9 cellular contexts compared by ENCODE assay signal in the genomic region with DNA sequence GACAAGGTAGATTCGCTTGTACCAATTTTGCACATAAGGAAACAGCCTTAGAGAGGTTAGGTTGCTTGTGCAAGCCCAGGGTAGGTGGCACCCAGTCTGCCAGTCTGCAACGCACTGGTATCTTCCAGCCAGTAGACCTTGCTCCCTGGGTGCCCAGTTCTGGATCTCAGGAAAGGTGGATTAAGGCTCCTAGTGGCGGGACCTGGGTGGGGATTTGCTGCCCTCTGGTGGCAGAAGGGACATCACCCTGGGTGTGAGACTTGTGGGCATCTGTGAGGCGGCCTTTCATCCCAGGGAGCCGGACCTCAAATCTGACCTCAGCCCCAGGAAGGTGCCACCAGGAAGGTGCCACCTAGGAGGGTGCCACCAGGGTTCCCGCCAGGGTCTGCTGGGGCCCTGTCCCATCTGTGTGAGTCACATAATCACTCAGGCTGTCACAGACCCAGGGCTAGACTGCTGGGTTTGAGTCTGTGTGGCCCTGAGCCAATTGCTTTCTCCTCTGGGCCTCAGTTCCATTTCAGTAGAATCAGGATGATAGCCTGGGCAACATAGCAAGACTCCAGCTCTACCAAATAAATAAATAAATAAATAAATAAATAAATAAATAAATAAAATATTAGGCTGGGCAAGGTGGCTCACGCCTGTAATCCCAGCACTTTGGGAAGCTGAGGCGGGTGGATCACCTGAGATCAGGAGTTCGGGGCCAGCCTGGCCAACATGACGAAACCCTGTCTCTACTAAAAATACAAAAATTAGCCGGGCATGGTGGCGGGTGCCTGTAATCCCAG. TPM values are rescaled to one million over a fixed set of nuclear protein-coding genes. Genes with fewer than 3 reads are reported as not detected.
DNase-seq lines count a peak whose midpoint lies in the region; ATAC-seq, FAIRE-seq and TF ChIP-seq lines count a peak whose summit lies in the region.
"Had no signal": no experiment of that assay in that cellular context is flagged by ENCODE, and none has a peak within 500 bp of the region (broad histone marks: within the 10 kb centered on the region; RNA-seq: fewer than 3 reads in every experiment).

No MANE protein-coding gene starts in this region.

- H3K27me3 Mint-ChIP-seq in naive thymus-derived CD4-positive, alpha-beta T cell, result no peaks in the 10 kb centered on the region

- peaks cover 5 to 7% (median 6%) of the 10 kb centered on the region in 7 donors for H3K4me1 Mint-ChIP-seq in naive thymus-derived CD4-positive, alpha-beta T cell

- peaks cover 0 to 8% (median 0%) of the 10 kb centered on the region in 3 experiments for H3K36me3 ChIP-seq in naive thymus-derived CD4-positive, alpha-beta T cell (ENCODE audit: control insufficient read depth in 2 of 3, insufficient read depth in 3 of 3, low read length in 3 of 3)

- H3K27me3 ChIP-seq in HL-60 (ENCODE audit: insufficient read depth, poor library complexity, severe bottlenecking), result no peaks in the 10 kb centered on the region
- no peaks in the 10 kb centered on the region for H3K27me3 ChIP-seq in naive thymus-derived CD4-positive, alpha-beta T cell (ENCODE audit: control insufficient read depth in 2 of 2, insufficient read depth in 2 of 2, low read length in 2 of 2)

- POLR2A ChIA-PET in naive thymus-derived CD4-positive, alpha-beta T cell (lab: Charles Lee), result interaction anchor here (1.2 kb wide), 1 partner anchor 24 kb away, joined by 3 read pairs; no protein-coding TSS in a partner anchor

- intact Hi-C loops in naive thymus-derived CD4-positive, alpha-beta T cell (cut with micrococcal nuclease), result loop anchor here (1.0 to 5.0 kb wide), 2 partner anchors 112 to 849 kb away; no protein-coding TSS in a partner anchor

- CTCF ChIA-PET in naive thymus-derived CD4-positive, alpha-beta T cell (lab: Charles Lee), result interaction anchor here (0.9 to 1.6 kb wide), 7 partner anchors 14 to 848 kb away, joined by 3 to 5 read pairs (median 3); no protein-coding TSS in a partner anchor

- no peak for FAIRE-seq in D721Med (lab: Jason Lieb, UNC)

- TF ChIP-seq CTCF in D721Med (IDR thresholded peaks at IDR 0.05; ENCODE audit: insufficient read depth, missing control alignments), result peak; percentile 93
- peak; percentile 92 for TF ChIP-seq CTCF in HL-60 (IDR thresholded peaks at IDR 0.05; ENCODE audit: insufficient read depth, low read length)

- H3K36me3 Mint-ChIP-seq in naive thymus-derived CD4-positive, alpha-beta T cell, result peaks cover 0 to 6% (median 0%) of the 10 kb centered on the region in 5 donors

- DNase-seq in D721Med (ENCODE audit: insufficient read length, low spot score) (peak; percentile 57), HL-60 (ENCODE audit: low read depth in 1 of 2, low spot score in 1 of 2) (peak; percentile 54 to 70), NOMO-1 treated with dmso at 0.1 percent for 144 hours (lab: John Stamatoyannopoulos, UW; ENCODE audit: unreplicated experiment) (peak; percentile 17), activated T-cell treated with anti-CD3 and anti-CD28 coated beads for 24 hours (ENCODE audit: low read depth) (peak; percentile 51)
- peak; percentile 37 to 72 (median 60) for DNase-seq in naive thymus-derived CD4-positive, alpha-beta T cell
- DNase-seq in stimulated activated CD8-positive, alpha-beta memory T cell treated with anti-CD3 and anti-CD28 coated beads, Interleukin-7, amount 100 ng/mL, for 48 hours (ENCODE audit: extremely low read depth in 1 of 2, low read depth in 1 of 2), result peak; percentile 19 to 36

- H3K9me3 ChIP-seq in naive thymus-derived CD4-positive, alpha-beta T cell (ENCODE audit: control insufficient read depth in 2 of 3, low read length in 3 of 3), result no peaks in the 10 kb centered on the region

- H3K4me3 Mint-ChIP-seq in naive thymus-derived CD4-positive, alpha-beta T cell, result no peak overlapping the region

- no peak overlapping the region for H3K27ac Mint-ChIP-seq in naive thymus-derived CD4-positive, alpha-beta T cell

- no peak overlapping the region for H3K27ac ChIP-seq in HL-60 (replicated peaks)
- no peak overlapping the region for H3K27ac ChIP-seq in naive thymus-derived CD4-positive, alpha-beta T cell (ENCODE audit: low read depth, low read length)
- H3K27ac ChIP-seq: SK-N-MC had no signal

- no peak overlapping the region for H3K4me3 ChIP-seq in HL-60 (replicated peaks; ENCODE audit: insufficient read depth, low read length)
- no peak overlapping the region for H3K4me3 ChIP-seq in naive thymus-derived CD4-positive, alpha-beta T cell (ENCODE audit: low read length)
- H3K4me3 ChIP-seq: SK-N-MC had no signal

- ATAC-seq in esophagus mucosa (peak; percentile 82), GM18858 (IDR thresholded peaks at IDR 0.05; ENCODE audit: unreplicated experiment) (no peak)
- ATAC-seq in naive thymus-derived CD4-positive, alpha-beta T cell, result peak; percentile 84

- H3K4me1 ChIP-seq in naive thymus-derived CD4-positive, alpha-beta T cell (ENCODE audit: control insufficient read depth in 2 of 2, insufficient read depth in 2 of 2, low read length in 2 of 2), result peaks cover 0 to 6% of the 10 kb centered on the region in 2 donors

- H3K9me3 Mint-ChIP-seq in naive thymus-derived CD4-positive, alpha-beta T cell, result peaks cover 0 to 2% (median 0%) of the 10 kb centered on the region in 11 donors

RNA-seq across cellular contexts. Expression of gene PRKRIP1, which starts 5.3 kb away (rescaled TPM):
- total RNA-seq in esophagus mucosa, result 9.6 TPM
- total RNA-seq in naive thymus-derived CD4-positive, alpha-beta T cell, result 10 to 100 TPM; 36.4 to 58.4 (median 47.0) TPM
- 10 to 100 TPM; 15.7 to 33.2 TPM for polyA plus RNA-seq in naive thymus-derived CD4-positive, alpha-beta T cell

RNA-seq across cellular contexts. Expression of gene SPDYE6, which starts 34.6 kb away (rescaled TPM):
- total RNA-seq in esophagus mucosa, result not detected
- total RNA-seq in naive thymus-derived CD4-positive, alpha-beta T cell, result under 1 TPM in 1 of 5 experiments, not detected in 4; 0.51 TPM
- under 1 TPM; 0.14 to 0.25 TPM for polyA plus RNA-seq in naive thymus-derived CD4-positive, alpha-beta T cell

RNA-seq across cellular contexts. Expression of gene ORAI2, which starts 42.5 kb away (rescaled TPM):
- total RNA-seq in esophagus mucosa, result 3.1 TPM
- 10 to 100 TPM; 19.9 to 72.6 (median 26.2) TPM for total RNA-seq in naive thymus-derived CD4-positive, alpha-beta T cell
- polyA plus RNA-seq in naive thymus-derived CD4-positive, alpha-beta T cell, result 10 to 100 TPM; 29.5 to 33.5 TPM
